8 cellular contexts compared by ENCODE assay signal in genomic region chr9:90099262-90099982, GRCh38.
DNase-seq lines count a peak whose midpoint lies in the region; ATAC-seq and TF ChIP-seq lines count a peak whose summit lies in the region.

No MANE protein-coding gene starts in this region.

- H3K9me3 Mint-ChIP-seq in progenitor cell of endocrine pancreas (ENCODE audit: low read depth) (no peaks in the 10 kb centered on the region), T-cell (no peaks in the 10 kb centered on the region)

- no peaks in the 10 kb centered on the region for H3K27me3 ChIP-seq in esophagus muscularis mucosa

- POLR2A ChIA-PET in T-cell (lab: Charles Lee) = no interaction called here

- TF ChIP-seq POLR2A in esophagus muscularis mucosa (IDR thresholded peaks at IDR 0.05; ENCODE audit: low read depth) = no peak

- 62% methylated on average over 9 of the region's 9 CpGs for WGBS in esophagus muscularis mucosa

- ATAC-seq in T-cell (replicated peaks in 1 of 4) (no peak), HG03460 (IDR thresholded peaks at IDR 0.05; ENCODE audit: unreplicated experiment) (no peak)

- H3K27ac ChIP-seq in esophagus muscularis mucosa (replicated peaks in 1 of 4) = no peak overlapping the region

- H3K4me1 ChIP-seq in esophagus muscularis mucosa = peaks cover 7 to 14% (median 12%) of the 10 kb centered on the region in 4 donors

- no peak for TF ChIP-seq EP300 in esophagus muscularis mucosa (IDR thresholded peaks at IDR 0.05)

- no peaks in the 10 kb centered on the region for H3K9me3 ChIP-seq in esophagus muscularis mucosa

- H3K4me3 Mint-ChIP-seq in progenitor cell of endocrine pancreas (ENCODE audit: low read depth) = no peak overlapping the region
- H3K4me3 Mint-ChIP-seq in T-cell = no peak overlapping the region

- TF ChIP-seq CTCF in esophagus muscularis mucosa (IDR thresholded peaks at IDR 0.05) = peak; percentile 57 to 79 (median 61)
- TF ChIP-seq CTCF in progenitor cell of endocrine pancreas (IDR thresholded peaks at IDR 0.05; ENCODE audit: unreplicated experiment) = peak; percentile 52

- intact Hi-C loops in esophagus muscularis mucosa (cut with DNase I) = no loop called here

- no peak overlapping the region for H3K27ac Mint-ChIP-seq in progenitor cell of endocrine pancreas
- H3K27ac Mint-ChIP-seq in T-cell = no peak overlapping the region

- DNase-seq in SKM-1 treated with dmso at 0.1 percent for 144 hours (lab: John Stamatoyannopoulos, UW; ENCODE audit: unreplicated experiment) (peak; percentile 11), SKM-1 (lab: John Stamatoyannopoulos, UW; ENCODE audit: unreplicated experiment) (no peak), NCI-H2196 (lab: John Stamatoyannopoulos, UW; ENCODE audit: unreplicated experiment) (peak; percentile 46), esophagus muscularis mucosa (ENCODE audit: extremely low spot score) (no peak), progenitor cell of endocrine pancreas (ENCODE audit: low spot score, unreplicated experiment) (no peak), HuH-7 (ENCODE audit: low spot score) (no peak), T-cell (no peak)

- H3K4me1 Mint-ChIP-seq in progenitor cell of endocrine pancreas (ENCODE audit: low read depth) = peaks cover 3% of the 10 kb centered on the region
- peaks cover 6% of the 10 kb centered on the region in 3 donors for H3K4me1 Mint-ChIP-seq in T-cell

- H3K36me3 Mint-ChIP-seq in progenitor cell of endocrine pancreas (ENCODE audit: insufficient read depth) (no peaks in the 10 kb centered on the region), T-cell (no peaks in the 10 kb centered on the region)

- CTCF ChIA-PET in T-cell (lab: Charles Lee) = interaction anchor here (0.9 to 4.9 kb wide), 4 partner anchors 494 to 502 kb away, joined by 3 to 72 read pairs (median 8); partner anchors contain the start of gene GADD45G (in 1 of the 2)

- peaks cover 19% of the 10 kb centered on the region for H3K27me3 Mint-ChIP-seq in progenitor cell of endocrine pancreas
- H3K27me3 Mint-ChIP-seq in T-cell = peaks cover 3 to 7% of the 10 kb centered on the region in 2 donors

- H3K4me3 ChIP-seq in esophagus muscularis mucosa = no peak overlapping the region

- H3K36me3 ChIP-seq in esophagus muscularis mucosa = no peaks in the 10 kb centered on the region

Comparison
In these comparisons a context has a peak if more than half of its experiments do, and no peak if none do; other contexts are left out.
1. DNase-seq: peak in SKM-1 treated with dmso at 0.1 percent for 144 hours (single experiment) and NCI-H2196 (single experiment); none in SKM-1 (single experiment), esophagus muscularis mucosa (single experiment), progenitor cell of endocrine pancreas (single experiment), HuH-7 (single experiment) and T-cell (0 of 34).